In the genomic region with DNA sequence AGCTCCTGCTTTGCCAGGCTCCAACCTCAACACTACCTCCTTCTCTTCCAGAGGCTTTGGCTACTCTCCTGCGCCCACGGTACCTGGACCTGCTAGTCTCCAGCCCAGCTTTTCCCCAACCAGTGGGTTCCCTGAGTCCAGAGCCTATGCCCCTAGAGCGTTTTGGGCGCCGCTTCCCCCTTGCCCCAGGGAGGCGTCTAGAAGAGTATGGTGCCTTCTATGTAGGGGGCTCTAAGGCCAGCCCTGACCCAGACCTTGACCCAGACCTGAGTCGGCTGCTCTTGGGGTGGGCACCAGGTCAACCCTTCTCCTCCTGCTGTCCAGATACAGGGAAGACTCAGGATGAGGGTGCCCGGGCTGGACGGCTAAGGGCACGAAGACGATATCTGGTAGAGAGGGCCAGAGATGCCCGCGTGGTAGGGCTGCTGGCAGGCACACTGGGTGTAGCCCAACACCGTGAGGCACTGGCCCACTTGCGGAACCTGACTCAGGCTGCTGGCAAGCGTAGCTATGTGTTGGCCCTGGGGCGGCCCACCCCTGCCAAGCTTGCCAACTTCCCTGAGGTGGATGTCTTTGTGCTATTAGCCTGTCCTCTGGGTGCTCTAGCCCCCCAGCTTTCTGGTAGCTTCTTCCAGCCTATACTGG, we compare ENCODE assay signal across 18 cellular contexts. TPM values are rescaled to one million over a fixed set of nuclear protein-coding genes. Genes with fewer than 3 reads are reported as not detected.
DNase-seq lines count a peak whose midpoint lies in the region; ATAC-seq, FAIRE-seq and TF ChIP-seq lines count a peak whose summit lies in the region.
"Had no signal": no experiment of that assay in that cellular context is flagged by ENCODE, and none has a peak within 500 bp of the region (broad histone marks: within the 10 kb centered on the region; RNA-seq: fewer than 3 reads in every experiment).

No MANE protein-coding gene starts in this region.

- CTCF ChIA-PET in activated naive CD4-positive, alpha-beta T cell treated with anti-CD3 and anti-CD28 coated beads for 36 hours (lab: Charles Lee), result interaction anchor here (1.7 kb wide), 1 partner anchor 37 kb away, joined by 8 read pairs; no protein-coding TSS in a partner anchor
- CTCF ChIA-PET in PC-3 (lab: Charles Lee), result no interaction called here
- CTCF ChIA-PET in H1 (lab: Charles Lee; ENCODE audit: partially characterized antibody), result interaction anchor here (0.7 to 9.2 kb wide), 14 partner anchors 9 to 207 kb away, joined by 3 to 79 read pairs (median 5); partner anchors contain the start of genes IPO13 and SLC6A9

- H3K79me2 ChIP-seq in PC-3 (ENCODE audit: low read length) (peaks cover 37% of the 10 kb centered on the region), H1 (ENCODE audit: control insufficient read depth in 1 of 2, insufficient read depth in 2 of 2, low read length in 2 of 2) (peaks cover 0 to 24% of the 10 kb centered on the region in 2 experiments; a peak in 2 of 4 replicates)

- FAIRE-seq in H1 (lab: Jason Lieb, UNC), result no peak
- FAIRE-seq: endometrium, frontal cortex, GM19239, islet of Langerhans, urothelium cell line had no signal

- no peak overlapping the region for H3K4ac ChIP-seq in H1 (replicated peaks; ENCODE audit: insufficient read length, low read depth, low read length)

- ATAC-seq in PC-3, result no peak
- no peak for ATAC-seq in stimulated activated effector memory CD8-positive, alpha-beta T cell treated with anti-CD3 and anti-CD28 coated beads, Interleukin-12 subunit alpha, Interleukin-12 subunit beta, amount 100 ng/mL, for 72 hours
- ATAC-seq in GM21619 (IDR thresholded peaks at IDR 0.05; ENCODE audit: unreplicated experiment), result no peak
- ATAC-seq: mucosa of descending colon had no signal

- TF ChIP-seq RAD21 in H1 (IDR thresholded peaks at IDR 0.05 in 1 of 2, conservative IDR thresholded peaks at IDR 0.05 in 1 of 2; ENCODE audit: low read depth in 2 of 2, low read length in 2 of 2), result no peak

- H3K4me2 ChIP-seq in PC-3 (ENCODE audit: low read length) (peak overlapping the region; percentile 88), H1 (ENCODE audit: insufficient read depth in 1 of 2, low read depth in 2 of 2, low read length in 2 of 2) (no peak overlapping the region; a peak in 1 of 4 replicates)

- TF ChIP-seq EP300 in H1 (IDR thresholded peaks at IDR 0.05; ENCODE audit: borderline replicate concordance in 1 of 2, low read depth in 2 of 2, low read length in 2 of 2), result no peak
- no peak for TF ChIP-seq EP300 in ovary (IDR thresholded peaks at IDR 0.05)

- no peak overlapping the region for H4K91ac ChIP-seq in H1 (replicated peaks; ENCODE audit: insufficient read length, low read length)

- no peak for DNase-seq in activated naive CD4-positive, alpha-beta T cell treated with anti-CD3 and anti-CD28 coated beads for 36 hours
- DNase-seq in activated naive CD4-positive, alpha-beta T cell (lab: John Stamatoyannopoulos, UW), result no peak
- no peak for DNase-seq in PC-3
- no peak for DNase-seq in H1 (ENCODE audit: low read depth in 1 of 2, low spot score in 2 of 2)
- DNase-seq in stimulated activated effector memory CD8-positive, alpha-beta T cell treated with anti-CD3 and anti-CD28 coated beads, Interleukin-12 subunit alpha, Interleukin-12 subunit beta, amount 100 ng/mL, for 72 hours (ENCODE audit: low spot score in 2 of 2), result no peak
- DNase-seq in NCI-H1105 treated with DMSO at 0.1 percent for 48 hours (lab: John Stamatoyannopoulos, UW), result no peak
- no peak for DNase-seq in ovary
- DNase-seq: Kasumi-1; mucosa of descending colon; NCI-H2029 treated with DMSO at 0.1 percent for 48 hours; SHP77; stimulated activated CD4-positive, alpha-beta T cell treated with anti-CD3 and anti-CD28 coated beads, Interleukin-1b, Interleukin-23, amount 100 ng/mL, for 48 hours had no signal

- no peaks in the 10 kb centered on the region for H3F3A ChIP-seq in PC-3 (ENCODE audit: low read length, unreplicated experiment)

- H2BK5ac ChIP-seq in H1 (ENCODE audit: low read depth, low read length), result no peak overlapping the region

- H3K56ac ChIP-seq in H1 (replicated peaks; ENCODE audit: insufficient read length, low read depth, low read length), result no peak overlapping the region

- H3K9ac ChIP-seq in PC-3 (ENCODE audit: low read length) (no peak overlapping the region), H1 (replicated peaks in 1 of 4; ENCODE audit: extremely low read depth in 1 of 4, low read depth in 3 of 4, low read length in 3 of 4) (no peak overlapping the region)

- peaks cover 18% of the 10 kb centered on the region for H3K36me3 Mint-ChIP-seq in activated naive CD4-positive, alpha-beta T cell treated with anti-CD3 and anti-CD28 coated beads for 36 hours (ENCODE audit: low read depth)
- H3K36me3 Mint-ChIP-seq in stimulated activated effector memory CD8-positive, alpha-beta T cell treated with anti-CD3 and anti-CD28 coated beads, Interleukin-12 subunit alpha, Interleukin-12 subunit beta, amount 100 ng/mL, for 72 hours, result peaks cover 20% of the 10 kb centered on the region

- peaks cover 11% of the 10 kb centered on the region; the same call in 1 of the 2 replicates for H3K79me1 ChIP-seq in H1 (ENCODE audit: low read depth, low read length)

- H3K4me3 ChIP-seq in PC-3 (ENCODE audit: low read length) (peak overlapping the region; percentile 99; the same call in 1 of the 2 replicates), H1 (ENCODE audit: extremely low read depth in 1 of 4, insufficient read depth in 2 of 4, low read depth in 3 of 4, low read length in 4 of 4) (no peak overlapping the region), ovary (no peak overlapping the region)
- H3K4me3 ChIP-seq: mucosa of descending colon had no signal

- no peak overlapping the region for H3K18ac ChIP-seq in H1 (ENCODE audit: extremely low read depth, low read length)

- H3K27me3 ChIP-seq in PC-3 (ENCODE audit: low read length) (no peaks in the 10 kb centered on the region), H1 (replicated peaks in 1 of 4; ENCODE audit: control insufficient read depth in 3 of 4, extremely low read depth in 1 of 4, insufficient read depth in 3 of 4, low read length in 3 of 4) (no peaks in the 10 kb centered on the region), ovary (no peaks in the 10 kb centered on the region)

- no peak overlapping the region for H2BK20ac ChIP-seq in H1 (ENCODE audit: low read length)

- H2BK15ac ChIP-seq in H1 (ENCODE audit: low read length), result no peak overlapping the region

- peaks cover 34% of the 10 kb centered on the region for H3K4me1 Mint-ChIP-seq in activated naive CD4-positive, alpha-beta T cell treated with anti-CD3 and anti-CD28 coated beads for 36 hours (ENCODE audit: low read depth)
- H3K4me1 Mint-ChIP-seq in stimulated activated effector memory CD8-positive, alpha-beta T cell treated with anti-CD3 and anti-CD28 coated beads, Interleukin-12 subunit alpha, Interleukin-12 subunit beta, amount 100 ng/mL, for 72 hours, result peaks cover 45% of the 10 kb centered on the region

- H3K23me2 ChIP-seq in H1 (ENCODE audit: low read depth, low read length), result peaks cover 20% of the 10 kb centered on the region

- H4K20me1 ChIP-seq in PC-3 (ENCODE audit: low read length) (peaks cover 8% of the 10 kb centered on the region; the same call in 1 of the 2 replicates), H1 (replicated peaks in 1 of 2; ENCODE audit: control insufficient read depth in 1 of 2, insufficient read depth in 2 of 2, low read length in 2 of 2) (peaks cover 4 to 16% of the 10 kb centered on the region in 2 experiments)

- peak overlapping the region; percentile 96 for H3K4me3 Mint-ChIP-seq in activated naive CD4-positive, alpha-beta T cell treated with anti-CD3 and anti-CD28 coated beads for 36 hours
- H3K4me3 Mint-ChIP-seq in stimulated activated effector memory CD8-positive, alpha-beta T cell treated with anti-CD3 and anti-CD28 coated beads, Interleukin-12 subunit alpha, Interleukin-12 subunit beta, amount 100 ng/mL, for 72 hours, result peak overlapping the region; percentile 96

- peaks cover 28% of the 10 kb centered on the region for H3K36me3 ChIP-seq in PC-3 (ENCODE audit: low read depth, low read length)
- H3K36me3 ChIP-seq in H1 (ENCODE audit: control insufficient read depth in 2 of 4, insufficient read depth in 4 of 4, low read length in 3 of 4), result peaks cover 0 to 18% (median 9%) of the 10 kb centered on the region in 4 experiments; a peak in 4 of 8 replicates
- no peaks in the 10 kb centered on the region for H3K36me3 ChIP-seq in ovary

- no peaks in the 10 kb centered on the region for H3K27me3 Mint-ChIP-seq in activated naive CD4-positive, alpha-beta T cell treated with anti-CD3 and anti-CD28 coated beads for 36 hours (ENCODE audit: low read depth)

- TF ChIP-seq CTCF in PC-3 (conservative IDR thresholded peaks at IDR 0.05; ENCODE audit: low read depth, low read length), result no peak
- TF ChIP-seq CTCF in H1 (IDR thresholded peaks at IDR 0.05; ENCODE audit: control extremely low read depth in 1 of 3, insufficient read depth in 1 of 3, low read depth in 1 of 3, low read length in 3 of 3), result no peak
- no peak for TF ChIP-seq CTCF in ovary (IDR thresholded peaks at IDR 0.05)

- no peak overlapping the region for H3K14ac ChIP-seq in H1 (ENCODE audit: insufficient read length)

- no peak overlapping the region for H4K5ac ChIP-seq in H1 (ENCODE audit: insufficient read length, low read depth, low read length)

- intact Hi-C loops in activated naive CD4-positive, alpha-beta T cell treated with anti-CD3 and anti-CD28 coated beads for 36 hours (cut with micrococcal nuclease), result no loop called here
- intact Hi-C loops in PC-3 (cut with micrococcal nuclease) (no loop called here), ovary (cut with DNase I) (no loop called here)

- no peak overlapping the region for H2BK120ac ChIP-seq in H1 (replicated peaks; ENCODE audit: low read depth, low read length)

- H3K23ac ChIP-seq in H1 (ENCODE audit: insufficient read length), result no peak overlapping the region

- WGBS in H1 (ENCODE audit: extremely low coverage in 1 of 2, insufficient coverage in 1 of 2, insufficient read length in 1 of 2, insufficient replicate concordance in 2 of 2, low coverage in 1 of 2, low lambda C conversion rate in 2 of 2, missing lambda C conversion rate in 1 of 2), 2 experiments, result 95% methylated on average over 17 of the region's 17 CpGs; no CpG with 5 or more reads in 1 of the 2 experiments
- WGBS in ovary, 3 donors, result 91 to 95% (median 93%) methylated on average over 17 of the region's 17 CpGs

- H3K9me3 ChIP-seq in PC-3 (ENCODE audit: low read length) (no peaks in the 10 kb centered on the region), H1 (ENCODE audit: insufficient read depth in 2 of 2, low read depth in 1 of 2, low read length in 1 of 2) (no peaks in the 10 kb centered on the region), ovary (no peaks in the 10 kb centered on the region)
- H3K9me3 ChIP-seq: mucosa of descending colon had no signal

- H3K9me2 ChIP-seq in PC-3 (replicated peaks; ENCODE audit: low read length), result no peaks in the 10 kb centered on the region

- H3K4me1 ChIP-seq in PC-3 (ENCODE audit: insufficient read depth, low read length), result peaks cover 26% of the 10 kb centered on the region
- peaks cover 3 to 14% (median 8%) of the 10 kb centered on the region in 4 experiments for H3K4me1 ChIP-seq in H1 (replicated peaks in 1 of 4; ENCODE audit: control insufficient read depth in 3 of 4, insufficient read depth in 4 of 4, low read length in 3 of 4)
- peaks cover 13% of the 10 kb centered on the region for H3K4me1 ChIP-seq in ovary (ENCODE audit: insufficient read depth)

- H2BK12ac ChIP-seq in H1 (ENCODE audit: low read depth, low read length), result no peak overlapping the region

- no peak overlapping the region for H2AK5ac ChIP-seq in H1 (ENCODE audit: low read depth, low read length)

- H3K27ac Mint-ChIP-seq in activated naive CD4-positive, alpha-beta T cell treated with anti-CD3 and anti-CD28 coated beads for 36 hours, result no peak overlapping the region
- H3K27ac Mint-ChIP-seq in stimulated activated effector memory CD8-positive, alpha-beta T cell treated with anti-CD3 and anti-CD28 coated beads, Interleukin-12 subunit alpha, Interleukin-12 subunit beta, amount 100 ng/mL, for 72 hours, result peak overlapping the region; percentile 92

- H4K8ac ChIP-seq in H1 (ENCODE audit: extremely low read depth, insufficient read depth, low read length), result peak overlapping the region; percentile 1; the same call in 1 of the 2 replicates

- TF ChIP-seq POLR2A in H1 (IDR thresholded peaks at IDR 0.05; ENCODE audit: control extremely low read depth in 1 of 2, low read depth in 2 of 2, low read length in 2 of 2) (no peak), ovary (IDR thresholded peaks at IDR 0.05) (no peak)

- H2AFZ ChIP-seq in PC-3 (ENCODE audit: low read length) (no peak overlapping the region), H1 (ENCODE audit: low read length) (no peak overlapping the region)

- no TSS peak for BruUV-seq in PC-3 (replicated peaks; lab: Mats Ljungman, UMichigan)

- H3K27ac ChIP-seq in PC-3 (ENCODE audit: low read length) (no peak overlapping the region), H1 (ENCODE audit: low read depth, low read length) (no peak overlapping the region), ovary (no peak overlapping the region)

- H3K9me3 Mint-ChIP-seq in activated naive CD4-positive, alpha-beta T cell treated with anti-CD3 and anti-CD28 coated beads for 36 hours, result no peaks in the 10 kb centered on the region
- no peaks in the 10 kb centered on the region for H3K9me3 Mint-ChIP-seq in stimulated activated effector memory CD8-positive, alpha-beta T cell treated with anti-CD3 and anti-CD28 coated beads, Interleukin-12 subunit alpha, Interleukin-12 subunit beta, amount 100 ng/mL, for 72 hours

- POLR2A ChIA-PET in PC-3 (lab: Charles Lee; ENCODE audit: unreplicated experiment), result interaction anchor here (1.2 kb wide), 1 partner anchor 42 kb away, joined by 3 read pairs; no protein-coding TSS in a partner anchor
- POLR2A ChIA-PET in H1 (lab: Charles Lee; ENCODE audit: partially characterized antibody), result interaction anchor here (0.6 to 12.9 kb wide), 7 partner anchors 9 to 76 kb away, joined by 3 to 189 read pairs (median 5); partner anchors contain the start of genes CCDC24 and IPO13

RNA-seq across cellular contexts. Expression of gene DPH2, which starts 1.6 kb away (rescaled TPM):
- 10 to 100 TPM; 22.2 to 27.7 TPM for total RNA-seq in activated naive CD4-positive, alpha-beta T cell treated with anti-CD3 and anti-CD28 coated beads for 36 hours
- 46.3 and 59.0 TPM in 2 replicates for total RNA-seq in PC-3 (2014; rRNA removed)
- total RNA-seq in H1 (2021; fragmentation: NEBNext Ultra II Directional; extraction: Animal tissue kit (Norgen Biotek cat#: 25700)), result 64.9 and 65.3 TPM in 2 replicates
- polyA plus RNA-seq in H1 (2011; rRNA removed), result 92.1 and 163 TPM in 2 replicates
- polyA plus RNA-seq in H1 (2011; cell fraction: cytosol; rRNA removed), result 86.7 TPM
- polyA plus RNA-seq in H1 (2011; cell fraction: nucleus; rRNA removed), result 239 TPM
- 43.5 to 63.1 TPM (median 52.3 TPM) in 4 replicates for polyA plus RNA-seq in H1 (2012, experiment 1 of 2)
- polyA plus RNA-seq in H1 (2012, experiment 2 of 2), result 81.4 TPM
- polyA plus RNA-seq in H1 (2013, experiment 1 of 2), result 39.0 TPM
- polyA plus RNA-seq in H1 (2013, experiment 2 of 2), result 35.0 TPM
- polyA minus RNA-seq in H1 (2011; rRNA and poly(A)+ RNA removed), result 74.9 and 79.0 TPM in 2 replicates
- polyA minus RNA-seq in H1 (2011; cell fraction: cytosol; rRNA and poly(A)+ RNA removed), result 53.3 TPM
- polyA minus RNA-seq in H1 (2011; cell fraction: nucleus; rRNA and poly(A)+ RNA removed), result 78.0 TPM
- 10 to 100 TPM in 6 of 7 donors, 1 to 10 TPM in 1; 7.2 to 27.0 (median 16.2) TPM for total RNA-seq in ovary
- 10 to 100 TPM in 1 of 2 donors, 1 to 10 TPM in 1; 8.5 to 12.7 TPM for polyA plus RNA-seq in ovary

RNA-seq across cellular contexts. Expression of gene ATP6V0B, which starts 3.3 kb away (rescaled TPM):
- 10 to 100 TPM; 44.2 to 52.6 TPM for total RNA-seq in activated naive CD4-positive, alpha-beta T cell treated with anti-CD3 and anti-CD28 coated beads for 36 hours
- total RNA-seq in PC-3 (2014; rRNA removed), result 207 and 241 TPM in 2 replicates
- 105 and 106 TPM in 2 replicates for total RNA-seq in H1 (2021; fragmentation: NEBNext Ultra II Directional; extraction: Animal tissue kit (Norgen Biotek cat#: 25700))
- 302 and 308 TPM in 2 replicates for polyA plus RNA-seq in H1 (2011; rRNA removed)
- polyA plus RNA-seq in H1 (2011; cell fraction: cytosol; rRNA removed), result 184 TPM
- 229 TPM for polyA plus RNA-seq in H1 (2011; cell fraction: nucleus; rRNA removed)
- 67.6 to 121 TPM (median 110 TPM) in 4 replicates for polyA plus RNA-seq in H1 (2012, experiment 1 of 2)
- polyA plus RNA-seq in H1 (2012, experiment 2 of 2), result 213 TPM
- 82.5 TPM for polyA plus RNA-seq in H1 (2013, experiment 1 of 2)
- 103 TPM for polyA plus RNA-seq in H1 (2013, experiment 2 of 2)
- polyA minus RNA-seq in H1 (2011; rRNA and poly(A)+ RNA removed), result 81.0 and 107 TPM in 2 replicates
- polyA minus RNA-seq in H1 (2011; cell fraction: cytosol; rRNA and poly(A)+ RNA removed), result 56.4 TPM
- polyA minus RNA-seq in H1 (2011; cell fraction: nucleus; rRNA and poly(A)+ RNA removed), result 57.2 TPM
- total RNA-seq in ovary, result 100 to 1,000 TPM in 1 of 7 donors, 10 to 100 TPM in 6; 46.1 to 108 (median 66.9) TPM
- polyA plus RNA-seq in ovary, result 10 to 100 TPM; 74.4 to 76.1 TPM

RNA-seq across cellular contexts. Expression of gene B4GALT2, which starts 7.6 kb away (rescaled TPM):
- total RNA-seq in activated naive CD4-positive, alpha-beta T cell treated with anti-CD3 and anti-CD28 coated beads for 36 hours, result 10 to 100 TPM; 18.7 to 19.2 TPM
- total RNA-seq in PC-3 (2014; rRNA removed), result 103 and 136 TPM in 2 replicates
- 56.5 and 60.6 TPM in 2 replicates for total RNA-seq in H1 (2021; fragmentation: NEBNext Ultra II Directional; extraction: Animal tissue kit (Norgen Biotek cat#: 25700))
- polyA plus RNA-seq in H1 (2011; rRNA removed), result 121 and 152 TPM in 2 replicates
- polyA plus RNA-seq in H1 (2011; cell fraction: cytosol; rRNA removed), result 73.9 TPM
- polyA plus RNA-seq in H1 (2011; cell fraction: nucleus; rRNA removed), result 116 TPM
- 39.4 to 75.9 TPM (median 64.3 TPM) in 4 replicates for polyA plus RNA-seq in H1 (2012, experiment 1 of 2)
- 69.9 TPM for polyA plus RNA-seq in H1 (2012, experiment 2 of 2)
- polyA plus RNA-seq in H1 (2013, experiment 1 of 2), result 41.5 TPM
- polyA plus RNA-seq in H1 (2013, experiment 2 of 2), result 41.4 TPM
- 37.6 and 38.8 TPM in 2 replicates for polyA minus RNA-seq in H1 (2011; rRNA and poly(A)+ RNA removed)
- 44.5 TPM for polyA minus RNA-seq in H1 (2011; cell fraction: cytosol; rRNA and poly(A)+ RNA removed)
- 39.0 TPM for polyA minus RNA-seq in H1 (2011; cell fraction: nucleus; rRNA and poly(A)+ RNA removed)
- 10 to 100 TPM; 11.9 to 51.3 (median 33.9) TPM for total RNA-seq in ovary
- polyA plus RNA-seq in ovary, result 10 to 100 TPM; 14.4 to 22.1 TPM

RNA-seq across cellular contexts. Expression of gene CCDC24, which starts 19.9 kb away (rescaled TPM):
- total RNA-seq in activated naive CD4-positive, alpha-beta T cell treated with anti-CD3 and anti-CD28 coated beads for 36 hours, result 1 to 10 TPM in 1 of 2 experiments, under 1 TPM in 1; 0.91 to 1.6 TPM
- total RNA-seq in PC-3 (2014; rRNA removed) (10.1 and 21.9 TPM in 2 replicates), ovary (10 to 100 TPM in 1 of 7 donors, 1 to 10 TPM in 6; 2.1 to 23.3 (median 7.3) TPM)
- total RNA-seq in H1 (2021; fragmentation: NEBNext Ultra II Directional; extraction: Animal tissue kit (Norgen Biotek cat#: 25700)), result 10.5 and 11.2 TPM in 2 replicates
- polyA plus RNA-seq in H1 (2011; rRNA removed) (11.4 and 19.7 TPM in 2 replicates), ovary (1 to 10 TPM; 1.1 to 6.2 TPM)
- polyA plus RNA-seq in H1 (2011; cell fraction: cytosol; rRNA removed), result 12.9 TPM
- polyA plus RNA-seq in H1 (2011; cell fraction: nucleus; rRNA removed), result 18.6 TPM
- polyA plus RNA-seq in H1 (2012, experiment 1 of 2), result 9.6 to 17.8 TPM (median 12.7 TPM) in 4 replicates
- polyA plus RNA-seq in H1 (2012, experiment 2 of 2), result 10.0 TPM
- polyA plus RNA-seq in H1 (2013, experiment 1 of 2), result 8.4 TPM
- polyA plus RNA-seq in H1 (2013, experiment 2 of 2), result 9.2 TPM
- 2.1 and 2.5 TPM in 2 replicates for polyA minus RNA-seq in H1 (2011; rRNA and poly(A)+ RNA removed)
- 7.6 TPM for polyA minus RNA-seq in H1 (2011; cell fraction: cytosol; rRNA and poly(A)+ RNA removed)
- 4.4 TPM for polyA minus RNA-seq in H1 (2011; cell fraction: nucleus; rRNA and poly(A)+ RNA removed)

RNA-seq across cellular contexts. Expression of gene IPO13, which starts 24.7 kb away (rescaled TPM):
- total RNA-seq in activated naive CD4-positive, alpha-beta T cell treated with anti-CD3 and anti-CD28 coated beads for 36 hours, result 10 to 100 TPM in 1 of 2 experiments, 1 to 10 TPM in 1; 8.0 to 12.4 TPM
- total RNA-seq in PC-3 (2014; rRNA removed) (33.7 and 45.4 TPM in 2 replicates), ovary (10 to 100 TPM in 6 of 7 donors, 1 to 10 TPM in 1; 8.6 to 30.3 (median 20.9) TPM)
- total RNA-seq in H1 (2021; fragmentation: NEBNext Ultra II Directional; extraction: Animal tissue kit (Norgen Biotek cat#: 25700)), result 20.7 and 23.0 TPM in 2 replicates
- polyA plus RNA-seq in H1 (2011; rRNA removed) (27.0 and 29.4 TPM in 2 replicates), ovary (10 to 100 TPM in 1 of 2 donors, 1 to 10 TPM in 1; 10.0 to 15.3 TPM)
- polyA plus RNA-seq in H1 (2011; cell fraction: cytosol; rRNA removed), result 21.9 TPM
- polyA plus RNA-seq in H1 (2011; cell fraction: nucleus; rRNA removed), result 39.3 TPM
- 17.0 to 24.3 TPM (median 21.8 TPM) in 4 replicates for polyA plus RNA-seq in H1 (2012, experiment 1 of 2)
- 28.0 TPM for polyA plus RNA-seq in H1 (2012, experiment 2 of 2)
- 10.8 TPM for polyA plus RNA-seq in H1 (2013, experiment 1 of 2)
- 10.3 TPM for polyA plus RNA-seq in H1 (2013, experiment 2 of 2)
- polyA minus RNA-seq in H1 (2011; rRNA and poly(A)+ RNA removed), result 47.8 and 49.9 TPM in 2 replicates
- polyA minus RNA-seq in H1 (2011; cell fraction: cytosol; rRNA and poly(A)+ RNA removed), result 19.0 TPM
- 22.4 TPM for polyA minus RNA-seq in H1 (2011; cell fraction: nucleus; rRNA and poly(A)+ RNA removed)
